Comparison of ENCODE assay signal across 1 cellular context in genomic region chr2:121635371-121635770, GRCh38.
TF ChIP-seq lines count a peak whose summit lies in the region.

No MANE protein-coding gene starts in this region.

TF ChIP-seq in HCT116, 20 proteins besides CTCF, POLR2A, EP300 and RAD21 (continued from another document):
- TF ChIP-seq ZFX (IDR thresholded peaks at IDR 0.05) = no peak
- TF ChIP-seq SP1 (IDR thresholded peaks at IDR 0.05; ENCODE audit: low read depth) = no peak
- TF ChIP-seq FOSL1 (IDR thresholded peaks at IDR 0.05; ENCODE audit: low read depth) = no peak
- TF ChIP-seq CBX3 (IDR thresholded peaks at IDR 0.05; ENCODE audit: low read depth) = no peak
- TF ChIP-seq, protein P1, sequence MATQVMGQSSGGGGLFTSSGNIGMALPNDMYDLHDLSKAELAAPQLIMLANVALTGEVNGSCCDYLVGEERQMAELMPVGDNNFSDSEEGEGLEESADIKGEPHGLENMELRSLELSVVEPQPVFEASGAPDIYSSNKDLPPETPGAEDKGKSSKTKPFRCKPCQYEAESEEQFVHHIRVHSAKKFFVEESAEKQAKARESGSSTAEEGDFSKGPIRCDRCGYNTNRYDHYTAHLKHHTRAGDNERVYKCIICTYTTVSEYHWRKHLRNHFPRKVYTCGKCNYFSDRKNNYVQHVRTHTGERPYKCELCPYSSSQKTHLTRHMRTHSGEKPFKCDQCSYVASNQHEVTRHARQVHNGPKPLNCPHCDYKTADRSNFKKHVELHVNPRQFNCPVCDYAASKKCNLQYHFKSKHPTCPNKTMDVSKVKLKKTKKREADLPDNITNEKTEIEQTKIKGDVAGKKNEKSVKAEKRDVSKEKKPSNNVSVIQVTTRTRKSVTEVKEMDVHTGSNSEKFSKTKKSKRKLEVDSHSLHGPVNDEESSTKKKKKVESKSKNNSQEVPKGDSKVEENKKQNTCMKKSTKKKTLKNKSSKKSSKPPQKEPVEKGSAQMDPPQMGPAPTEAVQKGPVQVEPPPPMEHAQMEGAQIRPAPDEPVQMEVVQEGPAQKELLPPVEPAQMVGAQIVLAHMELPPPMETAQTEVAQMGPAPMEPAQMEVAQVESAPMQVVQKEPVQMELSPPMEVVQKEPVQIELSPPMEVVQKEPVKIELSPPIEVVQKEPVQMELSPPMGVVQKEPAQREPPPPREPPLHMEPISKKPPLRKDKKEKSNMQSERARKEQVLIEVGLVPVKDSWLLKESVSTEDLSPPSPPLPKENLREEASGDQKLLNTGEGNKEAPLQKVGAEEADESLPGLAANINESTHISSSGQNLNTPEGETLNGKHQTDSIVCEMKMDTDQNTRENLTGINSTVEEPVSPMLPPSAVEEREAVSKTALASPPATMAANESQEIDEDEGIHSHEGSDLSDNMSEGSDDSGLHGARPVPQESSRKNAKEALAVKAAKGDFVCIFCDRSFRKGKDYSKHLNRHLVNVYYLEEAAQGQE (IDR thresholded peaks at IDR 0.05; ENCODE audit: low read depth) = no peak
- TF ChIP-seq ELF1 (IDR thresholded peaks at IDR 0.05; ENCODE audit: borderline replicate concordance, low read depth) = no peak
- no peak for TF ChIP-seq SRF (IDR thresholded peaks at IDR 0.05; ENCODE audit: low read depth)
- no peak for TF ChIP-seq POLR2AphosphoS5 (IDR thresholded peaks at IDR 0.05; ENCODE audit: low read depth, low read length)
- no peak for TF ChIP-seq ZBTB33 (IDR thresholded peaks at IDR 0.05; ENCODE audit: extremely low read depth, insufficient replicate concordance, low read length)
- TF ChIP-seq JUND (IDR thresholded peaks at IDR 0.05) = no peak
- TF ChIP-seq TCF7L2 (IDR thresholded peaks at IDR 0.05; ENCODE audit: borderline replicate concordance, extremely low read depth, insufficient read depth, insufficient read length) = no peak
- TF ChIP-seq EZH2 (IDR thresholded peaks at IDR 0.05) = no peak
- TF ChIP-seq YY1 (IDR thresholded peaks at IDR 0.05; ENCODE audit: extremely low read depth, insufficient replicate concordance, low read depth, low read length) = no peak
- TF ChIP-seq EZH2phosphoT487 (IDR thresholded peaks at IDR 0.05; ENCODE audit: borderline replicate concordance) = no peak
- TF ChIP-seq, protein P2, sequence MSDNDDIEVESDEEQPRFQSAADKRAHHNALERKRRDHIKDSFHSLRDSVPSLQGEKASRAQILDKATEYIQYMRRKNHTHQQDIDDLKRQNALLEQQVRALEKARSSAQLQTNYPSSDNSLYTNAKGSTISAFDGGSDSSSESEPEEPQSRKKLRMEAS (IDR thresholded peaks at IDR 0.05) = no peak
